22 cellular contexts compared by ENCODE assay signal in the genomic region with DNA sequence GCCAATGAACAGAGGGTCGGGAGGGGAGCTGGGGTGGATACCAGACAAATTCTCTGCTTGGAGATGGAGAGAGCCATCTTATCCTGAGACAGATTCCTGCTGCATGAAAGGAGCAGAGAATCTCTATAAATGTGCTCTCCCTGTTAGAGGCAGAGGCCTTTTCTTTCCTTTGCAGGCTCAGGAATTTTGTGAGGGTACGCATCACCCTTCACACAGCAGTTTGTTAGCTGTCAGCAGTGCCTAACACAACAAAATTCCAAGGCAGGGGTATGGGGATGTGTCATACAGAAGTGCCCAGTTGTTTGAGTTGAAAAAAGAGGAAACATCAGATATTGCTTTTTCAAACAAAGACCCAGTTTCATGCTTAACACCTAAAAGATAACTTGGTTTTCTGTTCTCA.
DNase-seq lines count a peak whose midpoint lies in the region; ATAC-seq and TF ChIP-seq lines count a peak whose summit lies in the region.
"Had no signal": no experiment of that assay in that cellular context is flagged by ENCODE, and none has a peak within 500 bp of the region (broad histone marks: within the 10 kb centered on the region; RNA-seq: fewer than 3 reads in every experiment).

No MANE protein-coding gene starts in this region.

- H3K4me3 ChIP-seq in neuronal stem cell (ENCODE audit: low read length in 2 of 2) (no peak overlapping the region), Karpas-422 (ENCODE audit: low read length) (no peak overlapping the region), SK-N-SH (ENCODE audit: low read depth in 2 of 2, low read length in 1 of 2) (no peak overlapping the region)
- H3K4me3 ChIP-seq: MG63, PC-9, SJCRH30 had no signal

- no peak for TF ChIP-seq EP300 in SK-N-SH (IDR thresholded peaks at IDR 0.05; ENCODE audit: borderline replicate concordance in 1 of 2, low read depth in 1 of 2, low read length in 1 of 2)

- H2BK120ac ChIP-seq in neuronal stem cell (ENCODE audit: low read depth, low read length) = no peak overlapping the region

- H3K36me3 ChIP-seq in neuronal stem cell (replicated peaks in 1 of 2; ENCODE audit: control insufficient read depth in 2 of 2, insufficient read depth in 2 of 2, low read length in 2 of 2) = no peaks in the 10 kb centered on the region
- no peaks in the 10 kb centered on the region for H3K36me3 ChIP-seq in Karpas-422 (ENCODE audit: insufficient read depth, low read length)
- no peaks in the 10 kb centered on the region for H3K36me3 ChIP-seq in SK-N-SH (replicated peaks in 1 of 2; ENCODE audit: control insufficient read depth in 1 of 2, insufficient read depth in 2 of 2, low read length in 1 of 2)
- H3K36me3 ChIP-seq: MG63, SJCRH30 had no signal

- no peak overlapping the region for H4K8ac ChIP-seq in neuronal stem cell (ENCODE audit: low read depth, low read length)

- no peaks in the 10 kb centered on the region for H3F3A ChIP-seq in SK-N-SH (replicated peaks; ENCODE audit: insufficient read depth)

- TF ChIP-seq RAD21 in SK-N-SH (IDR thresholded peaks at IDR 0.05; ENCODE audit: low read length) = no peak

- H3K9ac ChIP-seq in neuronal stem cell (ENCODE audit: low read depth, low read length, poor library complexity) = no peak overlapping the region
- H3K9ac ChIP-seq in Karpas-422 (ENCODE audit: low read length) = no peak overlapping the region
- no peak overlapping the region for H3K9ac ChIP-seq in SK-N-SH

- WGBS in neuronal stem cell (ENCODE audit: extremely low coverage in 2 of 2, insufficient read length in 2 of 2, insufficient replicate concordance in 1 of 2), 2 donors = no CpG with 5 or more reads among the region's 2 CpGs
- WGBS in SK-N-SH (ENCODE audit: low lambda C conversion rate) = 83% methylated on average over 2 of the region's 2 CpGs

- no peak for TF ChIP-seq CTCF in VCaP (conservative IDR thresholded peaks at IDR 0.05)
- TF ChIP-seq CTCF in SK-N-SH (IDR thresholded peaks at IDR 0.05) = no peak

- peak overlapping the region; percentile 9; the same call in 1 of the 2 replicates for H3K27ac ChIP-seq in VCaP
- H3K27ac ChIP-seq in neuronal stem cell (replicated peaks; ENCODE audit: low read length) = peak overlapping the region; percentile 18
- H3K27ac ChIP-seq in Karpas-422 (ENCODE audit: low read length) = no peak overlapping the region
- H3K27ac ChIP-seq in SK-N-SH (ENCODE audit: low read depth in 2 of 2, low read length in 1 of 2) = no peak overlapping the region
- H3K27ac ChIP-seq: C4-2B, PC-9, RWPE1, SJCRH30 had no signal

- H3K23ac ChIP-seq in neuronal stem cell (ENCODE audit: low read depth, low read length, poor library complexity) = no peak overlapping the region

- peaks cover 9 to 36% of the 10 kb centered on the region in 2 donors for H3K4me1 ChIP-seq in neuronal stem cell (ENCODE audit: control insufficient read depth in 2 of 2, insufficient read depth in 1 of 2, low read depth in 1 of 2, low read length in 2 of 2)
- no peaks in the 10 kb centered on the region for H3K4me1 ChIP-seq in Karpas-422 (ENCODE audit: low read length)
- H3K4me1 ChIP-seq in SK-N-SH (ENCODE audit: control insufficient read depth in 1 of 2, insufficient read depth in 2 of 2, low read depth in 1 of 2, low read length in 1 of 2) = peaks cover 13 to 16% of the 10 kb centered on the region in 2 experiments; a peak in 3 of 4 replicates

- H3K4me2 ChIP-seq in neuronal stem cell (ENCODE audit: insufficient read depth, low read length, poor library complexity, severe bottlenecking) (no peak overlapping the region), Karpas-422 (ENCODE audit: low read depth, low read length, poor library complexity, severe bottlenecking) (no peak overlapping the region), SK-N-SH (no peak overlapping the region)
- H3K4me2 ChIP-seq: PC-9 had no signal

- H3K9me2 ChIP-seq in Karpas-422 (replicated peaks; ENCODE audit: insufficient read depth, low read length) (no peaks in the 10 kb centered on the region), SK-N-SH (no peaks in the 10 kb centered on the region)

- H3K79me1 ChIP-seq in neuronal stem cell (ENCODE audit: low read depth, low read length) = no peaks in the 10 kb centered on the region

- DNase-seq in EL (peak; percentile 42), islet precursor cell (peak; percentile 81), neuronal stem cell (ENCODE audit: low spot score) (peak; percentile 9), Karpas-422 (no peak), NCI-H524 (lab: John Stamatoyannopoulos, UW) (no peak), SK-N-SH (no peak)
- DNase-seq: 8988T; Calu3; CD8-positive, alpha-beta memory T cell; GDM1; MG63; NCI-H1048; NCI-H1436 treated with DMSO at 0.1 percent for 48 hours; NCI-H1930; NCI-H510A; NCI-H748 treated with DMSO at 0.1 percent for 48 hours; PC-9; SJCRH30 had no signal

- H3K27me3 ChIP-seq in neuronal stem cell (ENCODE audit: control insufficient read depth in 3 of 3, insufficient read depth in 3 of 3, low read depth in 1 of 3, low read length in 3 of 3) (no peaks in the 10 kb centered on the region), Karpas-422 (ENCODE audit: low read length) (no peaks in the 10 kb centered on the region), SK-N-SH (ENCODE audit: insufficient read depth) (no peaks in the 10 kb centered on the region)
- H3K27me3 ChIP-seq: MG63, SJCRH30 had no signal

- H3K4ac ChIP-seq in neuronal stem cell (ENCODE audit: low read length) = no peak overlapping the region

- H4K91ac ChIP-seq in neuronal stem cell (ENCODE audit: low read depth, low read length, poor library complexity) = no peak overlapping the region

- no peak overlapping the region for H2BK12ac ChIP-seq in neuronal stem cell (ENCODE audit: low read length)

- H2AFZ ChIP-seq in neuronal stem cell (ENCODE audit: low read length) (peak overlapping the region; percentile 52), Karpas-422 (ENCODE audit: low read length) (no peak overlapping the region), SK-N-SH (ENCODE audit: low read depth) (no peak overlapping the region)
- H2AFZ ChIP-seq: PC-9 had no signal

- no peaks in the 10 kb centered on the region for H3K79me2 ChIP-seq in Karpas-422 (ENCODE audit: low read length)
- no peaks in the 10 kb centered on the region for H3K79me2 ChIP-seq in SK-N-SH (ENCODE audit: insufficient read depth)

- H2BK15ac ChIP-seq in neuronal stem cell (ENCODE audit: low read length) = no peak overlapping the region

- H3K18ac ChIP-seq in neuronal stem cell (ENCODE audit: low read length) = no peak overlapping the region

- CTCF ChIA-PET in SK-N-SH (lab: Yijun Ruan, JAX) = interaction anchor here (1.2 kb wide), 1 partner anchor 34 kb away, joined by 3 read pairs; no protein-coding TSS in a partner anchor

- H4K20me1 ChIP-seq in Karpas-422 (ENCODE audit: insufficient read depth, low read depth, low read length) (no peaks in the 10 kb centered on the region), SK-N-SH (ENCODE audit: insufficient read depth) (no peaks in the 10 kb centered on the region)

- H3K9me3 ChIP-seq in neuronal stem cell (replicated peaks in 1 of 2; ENCODE audit: control insufficient read depth in 2 of 2, insufficient read depth in 1 of 2, low read depth in 1 of 2, low read length in 2 of 2) = no peaks in the 10 kb centered on the region
- no peaks in the 10 kb centered on the region for H3K9me3 ChIP-seq in Karpas-422 (ENCODE audit: low read length)
- no peaks in the 10 kb centered on the region for H3K9me3 ChIP-seq in SK-N-SH
- H3K9me3 ChIP-seq: SJCRH30 had no signal

- no peak overlapping the region for H3K14ac ChIP-seq in neuronal stem cell (ENCODE audit: low read length)

- no peak overlapping the region for H2AK5ac ChIP-seq in neuronal stem cell (ENCODE audit: low read depth, low read length)

- ATAC-seq in HG03108 (IDR thresholded peaks at IDR 0.05; ENCODE audit: unreplicated experiment) = no peak

- POLR2A ChIA-PET in SK-N-SH (lab: Yijun Ruan, JAX) = no interaction called here

- no peak overlapping the region for H2BK5ac ChIP-seq in neuronal stem cell (ENCODE audit: low read length)

TF ChIP-seq in SK-N-SH, 30 proteins besides CTCF, POLR2A, EP300 and RAD21:
- TF ChIP-seq NFIC (IDR thresholded peaks at IDR 0.05; ENCODE audit: borderline replicate concordance) (no peak), JUND (IDR thresholded peaks at IDR 0.05) (no peak)

Comparison
In these comparisons a context has a peak if more than half of its experiments do, and no peak if none do; other contexts are left out.
1. DNase-seq: peak in EL (single experiment), islet precursor cell (single experiment) and neuronal stem cell (single experiment); none in Karpas-422 (single experiment), NCI-H524 (0 of 2) and SK-N-SH (single experiment).
2. H3K27ac ChIP-seq: peak in VCaP (single experiment) and neuronal stem cell (single experiment); none in Karpas-422 (single experiment) and SK-N-SH (0 of 2).